In genomic region chr7:155871211-155871610, GRCh38 we compare ENCODE assay signal across 34 cellular contexts. TPM values are rescaled to one million over a fixed set of nuclear protein-coding genes. Genes with fewer than 3 reads are reported as not detected.
"Had no signal": no experiment of that assay in that cellular context is flagged by ENCODE, and none has a peak within 500 bp of the region (broad histone marks: within the 10 kb centered on the region; RNA-seq: fewer than 3 reads in every experiment).

No MANE protein-coding gene starts in this region.

- H3K27ac Mint-ChIP-seq: activated CD4-positive, alpha-beta T cell treated with anti-CD3 and anti-CD28 coated beads for 36 hours; activated CD4-positive, alpha-beta T cell treated with anti-CD3 and anti-CD28 coated beads, Interleukin-2, amount 10 ng/mL, durations not matched to agents 7 days and 5 days; activated CD8-positive, alpha-beta T cell treated with anti-CD3 and anti-CD28 coated beads, Interleukin-2, amount 10 ng/mL, durations not matched to agents 7 days and 5 days; activated naive CD4-positive, alpha-beta T cell treated with anti-CD3 and anti-CD28 coated beads for 36 hours; activated naive CD4-positive, alpha-beta T cell treated with anti-CD3 and anti-CD28 coated beads, Interleukin-2, amount 50 U/mL, for 72 hours; activated T-helper 1 cell treated with anti-CD3 and anti-CD28 coated beads, Interleukin-12 subunit alpha, Interleukin-12 subunit beta, Interleukin-2, Interleukin-4 antibody, amounts not matched to agents 30 ng/mL and 10 ng/mL and 1 ng/mL, durations not matched to agents 14 hours and 24 hours and 36 hours; T-helper 1 cell treated with Interleukin-12 subunit alpha and Interleukin-12 subunit beta and Interleukin-4 antibody, amounts not matched to agents 30 μg/mL and 1 μg/mL, for 36 hours; T-helper 2 cell treated with Interferon-gamma antibody and Interleukin-4, amounts not matched to agents 5 μg/mL and 100 μg/mL, for 36 hours; WTC11 had no signal

- H3K9me3 Mint-ChIP-seq: activated CD4-positive, alpha-beta T cell treated with anti-CD3 and anti-CD28 coated beads, Interleukin-2, amount 10 ng/mL, durations not matched to agents 7 days and 5 days; activated naive CD4-positive, alpha-beta T cell treated with anti-CD3 and anti-CD28 coated beads for 36 hours; activated naive CD4-positive, alpha-beta T cell treated with anti-CD3 and anti-CD28 coated beads, Interleukin-2, amount 50 U/mL, for 72 hours; activated T-cell treated with anti-CD3 and anti-CD28 coated beads, Interleukin-2, amount 50 U/mL, for 4 hours; activated T-helper 1 cell treated with anti-CD3 and anti-CD28 coated beads, Interleukin-12 subunit alpha, Interleukin-12 subunit beta, Interleukin-2, Interleukin-4 antibody, amounts not matched to agents 30 ng/mL and 10 ng/mL and 1 ng/mL, durations not matched to agents 14 hours and 24 hours and 36 hours; T-helper 1 cell treated with Interleukin-12 subunit alpha and Interleukin-12 subunit beta and Interleukin-4 antibody, amounts not matched to agents 30 μg/mL and 1 μg/mL, for 36 hours; T-helper 2 cell treated with Interferon-gamma antibody and Interleukin-4, amounts not matched to agents 5 μg/mL and 100 μg/mL, for 36 hours had no signal

- ATAC-seq: activated CD4-positive, alpha-beta T cell treated with anti-CD3 and anti-CD28 coated beads for 36 hours; activated CD4-positive, CD25-positive, alpha-beta regulatory T cell treated with anti-CD3 and anti-CD28 coated beads, Interleukin-2, amount 50 U/mL, for 24 hours; activated CD8-positive, alpha-beta T cell treated with anti-CD3 and anti-CD28 coated beads, Interleukin-2, amount 10 ng/mL, durations not matched to agents 7 days and 5 days; activated naive CD4-positive, alpha-beta T cell treated with anti-CD3 and anti-CD28 coated beads, Interleukin-2, amount 50 U/mL, for 72 hours; activated T-cell treated with anti-CD3 and anti-CD28 coated beads, Interleukin-2, amount 50 U/mL, for 4 hours; body of pancreas; PC-3; WTC11 had no signal

- H3K27ac ChIP-seq: adrenal gland, body of pancreas, breast epithelium, Peyer's patch, SJSA1 had no signal

- H3K36me3 Mint-ChIP-seq: activated naive CD4-positive, alpha-beta T cell treated with anti-CD3 and anti-CD28 coated beads, Interleukin-2, amount 50 U/mL, for 72 hours had no signal

- DNase-seq: activated CD4-positive, alpha-beta T cell treated with anti-CD3 and anti-CD28 coated beads for 36 hours; activated CD4-positive, alpha-beta T cell treated with anti-CD3 and anti-CD28 coated beads, Interleukin-2, amount 10 ng/mL, durations not matched to agents 7 days and 5 days; activated CD4-positive, alpha-beta T cell treated with anti-CD3 and anti-CD28 coated beads, Interleukin-2, amount 50 U/mL, for 48 hours; activated CD8-positive, alpha-beta T cell treated with anti-CD3 and anti-CD28 coated beads, Interleukin-2, amount 10 ng/mL, durations not matched to agents 7 days and 5 days; activated gamma-delta T cell treated with Interleukin-2 at 50 U/mL for 16 hours; activated naive CD4-positive, alpha-beta T cell treated with anti-CD3 and anti-CD28 coated beads for 36 hours; activated T-cell treated with anti-CD3 and anti-CD28 coated beads, Interleukin-2, amount 50 U/mL, for 4 hours; body of pancreas; Karpas-422; KBM-7; NCI-H1105 treated with DMSO at 0.1 percent for 48 hours; NCI-H1436; NCI-H1694; NCI-H2029; NCI-H345; NCI-H524 treated with DMSO at 0.1 percent for 48 hours; NCI-H748 treated with DMSO at 0.1 percent for 48 hours; NK-92 treated with Interleukin-12 subunit alpha and Interleukin-12 subunit beta, amount 100 ng/mL, for 24 hours; PC-3; RPMI8226; SHP77 treated with DMSO at 0.1 percent for 48 hours; SK-N-SH had no signal

- H3K4me1 Mint-ChIP-seq: activated CD4-positive, alpha-beta T cell treated with anti-CD3 and anti-CD28 coated beads for 36 hours; activated CD4-positive, alpha-beta T cell treated with anti-CD3 and anti-CD28 coated beads, Interleukin-2, amount 10 ng/mL, durations not matched to agents 7 days and 5 days had no signal

- H3K4me3 ChIP-seq: adrenal gland, body of pancreas, breast epithelium, Peyer's patch, SJSA1 had no signal

- H3K4me3 Mint-ChIP-seq: activated CD4-positive, alpha-beta T cell treated with anti-CD3 and anti-CD28 coated beads for 36 hours; activated CD4-positive, alpha-beta T cell treated with anti-CD3 and anti-CD28 coated beads, Interleukin-2, amount 10 ng/mL, durations not matched to agents 7 days and 5 days; activated CD8-positive, alpha-beta T cell treated with anti-CD3 and anti-CD28 coated beads, Interleukin-2, amount 10 ng/mL, durations not matched to agents 7 days and 5 days; activated naive CD4-positive, alpha-beta T cell treated with anti-CD3 and anti-CD28 coated beads for 36 hours; activated T-cell treated with anti-CD3 and anti-CD28 coated beads, Interleukin-2, amount 50 U/mL, for 4 hours; activated T-helper 1 cell treated with anti-CD3 and anti-CD28 coated beads, Interleukin-12 subunit alpha, Interleukin-12 subunit beta, Interleukin-2, Interleukin-4 antibody, amounts not matched to agents 30 ng/mL and 10 ng/mL and 1 ng/mL, durations not matched to agents 14 hours and 24 hours and 36 hours; T-helper 1 cell treated with Interleukin-12 subunit alpha and Interleukin-12 subunit beta and Interleukin-4 antibody, amounts not matched to agents 30 μg/mL and 1 μg/mL, for 36 hours; T-helper 2 cell treated with Interferon-gamma antibody and Interleukin-4, amounts not matched to agents 5 μg/mL and 100 μg/mL, for 36 hours; WTC11 had no signal

RNA-seq across cellular contexts. Expression of gene SHH, which starts 58.9 kb away (rescaled TPM):
- total RNA-seq: activated CD4-positive, alpha-beta T cell treated with anti-CD3 and anti-CD28 coated beads for 36 hours; activated CD4-positive, alpha-beta T cell treated with anti-CD3 and anti-CD28 coated beads, Interleukin-2, amount 10 ng/mL, durations not matched to agents 7 days and 5 days; activated naive CD4-positive, alpha-beta T cell treated with anti-CD3 and anti-CD28 coated beads for 36 hours; activated naive CD4-positive, alpha-beta T cell treated with anti-CD3 and anti-CD28 coated beads, Interleukin-2, amount 50 U/mL, for 72 hours; activated T-helper 1 cell treated with anti-CD3 and anti-CD28 coated beads, Interleukin-12 subunit alpha, Interleukin-12 subunit beta, Interleukin-2, Interleukin-4 antibody, amounts not matched to agents 30 ng/mL and 10 ng/mL and 1 ng/mL, durations not matched to agents 14 hours and 24 hours and 36 hours; breast epithelium; cardiac septum; MCF 10A; SJSA1 had no signal
